In genomic region chr5:113909782-113910181, GRCh38 we compare ENCODE assay signal across 21 cellular contexts.
"Had no signal": no experiment of that assay in that cellular context is flagged by ENCODE, and none has a peak within 500 bp of the region (broad histone marks: within the 10 kb centered on the region; RNA-seq: fewer than 3 reads in every experiment).

No MANE protein-coding gene starts in this region.

- ATAC-seq: heart right ventricle; left lobe of liver; naive thymus-derived CD8-positive, alpha-beta T cell; sciatic nerve; stimulated activated naive B cell treated with anti-CD40 and anti-IgM and Interleukin-4, amounts not matched to agents 10 μg/mL and 1 μg/mL and 100 μg/mL, for 72 hours; stimulated activated naive CD8-positive, alpha-beta T cell treated with anti-CD3 and anti-CD28 coated beads, Interleukin-15, amount 100 ng/mL, for 72 hours; upper lobe of right lung had no signal

- H3K9me3 ChIP-seq: heart right ventricle, testis, tibial nerve, upper lobe of right lung had no signal

- H3K36me3 ChIP-seq: heart right ventricle, spleen, tibial nerve, upper lobe of right lung had no signal

- DNase-seq: cortex of kidney; dorsolateral prefrontal cortex; effector CD8-positive, alpha-beta T cell; foreskin melanocyte; heart right ventricle; hypothalamus; kidney glomerular epithelial cell; mammary epithelial cell; naive thymus-derived CD8-positive, alpha-beta T cell; spleen; stimulated activated CD4-positive, alpha-beta T cell treated with anti-CD3 and anti-CD28 coated beads, Interleukin-15, amount 100 ng/mL, for 24 hours; stimulated activated CD4-positive, alpha-beta T cell treated with anti-CD3 and anti-CD28 coated beads, Interleukin-1b, Interleukin-23, amount 100 ng/mL, for 48 hours; stimulated activated CD4-positive, alpha-beta T cell treated with anti-CD3 and anti-CD28 coated beads, Interleukin-4, amount 100 ng/mL, for 24 hours; stimulated activated naive B cell treated with anti-CD40 and anti-IgM and Interleukin-4, amounts not matched to agents 10 μg/mL and 1 μg/mL and 100 μg/mL, for 72 hours; stimulated activated naive CD8-positive, alpha-beta T cell treated with anti-CD3 and anti-CD28 coated beads, Interleukin-15, amount 100 ng/mL, for 72 hours; testis; upper lobe of right lung had no signal

- H3K4me1 ChIP-seq: heart right ventricle, spleen, testis, tibial nerve, upper lobe of right lung had no signal

- H3K4me3 ChIP-seq: dorsolateral prefrontal cortex, heart right ventricle, spleen, testis, tibial nerve, upper lobe of right lung had no signal

- H3K27ac ChIP-seq: dorsolateral prefrontal cortex, heart right ventricle, spleen, testis, tibial nerve, upper lobe of right lung had no signal

- H3K27me3 ChIP-seq: heart right ventricle, spleen, testis, upper lobe of right lung had no signal

- FAIRE-seq: islet of Langerhans had no signal
